Comparison of ENCODE assay signal across 8 cellular contexts in genomic region chr15:31325976-31326728, GRCh38. TPM values are rescaled to one million over a fixed set of nuclear protein-coding genes. Genes with fewer than 3 reads are reported as not detected.
DNase-seq lines count a peak whose midpoint lies in the region; ATAC-seq and TF ChIP-seq lines count a peak whose summit lies in the region.

No MANE protein-coding gene starts in this region.

- H3K27ac ChIP-seq in caudate nucleus (ENCODE audit: low read depth, low read length), result peak overlapping the region; percentile 94
- peak overlapping the region; percentile 93 for H3K27ac ChIP-seq in smooth muscle cell (ENCODE audit: low read depth)

- peak overlapping the region; percentile 64 for H2AFZ ChIP-seq in smooth muscle cell (ENCODE audit: low read depth)

- H3K9me3 ChIP-seq in smooth muscle cell (replicated peaks; ENCODE audit: low read depth), result peaks cover 3% of the 10 kb centered on the region

- H3K9ac ChIP-seq in smooth muscle cell (ENCODE audit: low read depth), result peak overlapping the region; percentile 87

- no peak for TF ChIP-seq CTCF in smooth muscle cell (IDR thresholded peaks at IDR 0.05; ENCODE audit: borderline replicate concordance, insufficient read depth, poor library complexity, severe bottlenecking)

- H3K4me3 Mint-ChIP-seq in immature natural killer cell, result peak overlapping the region; percentile 65 to 92 (median 89)

- DNase-seq in AG08396 (ENCODE audit: low spot score), result peak; percentile 100
- DNase-seq in NCI-H2227 (lab: John Stamatoyannopoulos, UW; ENCODE audit: unreplicated experiment), result peak; percentile 97
- peak; percentile 99 to 100 (median 99) for DNase-seq in activated CD4-positive, CD25-positive, alpha-beta regulatory T cell (lab: John Stamatoyannopoulos, UW)
- peak; percentile 33 to 100 (median 98) for DNase-seq in caudate nucleus (lab: John Stamatoyannopoulos, UW)
- peak; percentile 100 for DNase-seq in immature natural killer cell
- peak; percentile 97 for DNase-seq in smooth muscle cell (lab: John Stamatoyannopoulos, UW; ENCODE audit: unreplicated experiment)

- H3K36me3 Mint-ChIP-seq in immature natural killer cell, result peaks cover 0 to 3% (median 0%) of the 10 kb centered on the region in 3 donors

- peak; percentile 63 for ATAC-seq in GM18909 (IDR thresholded peaks at IDR 0.05; ENCODE audit: poor library complexity, unreplicated experiment)
- ATAC-seq in HG03139 (IDR thresholded peaks at IDR 0.05; ENCODE audit: unreplicated experiment), result peak; percentile 60

- peaks cover 43 to 50% of the 10 kb centered on the region in 2 donors for H3K4me1 Mint-ChIP-seq in immature natural killer cell

- H4K20me1 ChIP-seq in smooth muscle cell (ENCODE audit: low read depth), result peaks cover 33% of the 10 kb centered on the region

- H3K9me3 Mint-ChIP-seq in immature natural killer cell, result no peaks in the 10 kb centered on the region

- no peaks in the 10 kb centered on the region for H3K27me3 ChIP-seq in smooth muscle cell (ENCODE audit: low read depth)

- no peaks in the 10 kb centered on the region for H3K36me3 ChIP-seq in smooth muscle cell (ENCODE audit: low read depth)

- peaks cover 18 to 43% (median 18%) of the 10 kb centered on the region in 3 donors for H3K27me3 Mint-ChIP-seq in immature natural killer cell (ENCODE audit: low read depth in 3 of 3)

- H3K27ac Mint-ChIP-seq in immature natural killer cell, result peak overlapping the region in 5 of 6 donors; percentile 40 to 86 (median 81)

- H3F3A ChIP-seq in smooth muscle cell (ENCODE audit: low read depth), result no peaks in the 10 kb centered on the region

- H3K4me1 ChIP-seq in smooth muscle cell (ENCODE audit: low read depth), result peaks cover 15% of the 10 kb centered on the region

- H3K4me2 ChIP-seq in smooth muscle cell, result peak overlapping the region; percentile 98

- H3K4me3 ChIP-seq in smooth muscle cell, result peak overlapping the region; percentile 86

- peaks cover 32% of the 10 kb centered on the region for H3K79me2 ChIP-seq in smooth muscle cell (ENCODE audit: low read depth)

- WGBS in smooth muscle cell (ENCODE audit: low lambda C conversion rate), result under 1% methylated on average over 52 of the region's 99 CpGs

RNA-seq across cellular contexts. Expression of gene KLF13, which starts 0.5 kb away (rescaled TPM):
- 10 to 100 TPM; 24.7 to 89.9 (median 47.2) TPM for polyA plus RNA-seq in immature natural killer cell
- 74.2 and 77.4 TPM in 2 replicates for total RNA-seq in smooth muscle cell
- polyA plus RNA-seq in smooth muscle cell, result 42.1 and 58.0 TPM in 2 replicates

Comparison
In these comparisons a context has a peak if more than half of its experiments do, and no peak if none do; other contexts are left out.
1. Peak in every context shown above with its lines: DNase-seq, ATAC-seq, H3K4me3 ChIP-seq and H3K27ac ChIP-seq.